12 cellular contexts compared by ENCODE assay signal in genomic region chr15:59268199-59268979, GRCh38.
A peak's percentile ranks its signal among the peaks of the same experiment; 100 is the strongest.
DNase-seq lines count a peak whose midpoint lies in the region; ATAC-seq and TF ChIP-seq lines count a peak whose summit lies in the region.
"Had no signal": no experiment of that assay in that cellular context is flagged by ENCODE, and none has a peak within 500 bp of the region (broad histone marks: within the 10 kb centered on the region; RNA-seq: fewer than 3 reads in every experiment).

No MANE protein-coding gene starts in this region.

- TF ChIP-seq POLR2A in spleen (IDR thresholded peaks at IDR 0.05), result no peak

- H3K9me3 Mint-ChIP-seq in activated naive CD4-positive, alpha-beta T cell treated with anti-CD3 and anti-CD28 coated beads, Interleukin-2, amount 10 ng/mL, durations not matched to agents 7 days and 5 days, result no peaks in the 10 kb centered on the region
- H3K9me3 Mint-ChIP-seq in stimulated activated memory B cell treated with anti-CD40 and anti-IgM and Interleukin-4, amounts not matched to agents 10 μg/mL and 1 μg/mL and 100 μg/mL, for 72 hours, result no peaks in the 10 kb centered on the region

- TF ChIP-seq CTCF in RWPE1 (conservative IDR thresholded peaks at IDR 0.05; ENCODE audit: low read depth) (no peak), spleen (IDR thresholded peaks at IDR 0.05 in 8 of 11, conservative IDR thresholded peaks at IDR 0.05 in 3 of 11) (no peak)

- H3K4me3 ChIP-seq in spleen, result no peak overlapping the region
- H3K4me3 ChIP-seq: ovary had no signal

- POLR2A ChIA-PET in RWPE1 (lab: Yijun Ruan, JAX; ENCODE audit: low non-redundant PET), result no interaction called here

- H3K27ac ChIP-seq in RWPE1 (no peak overlapping the region), epithelial cell of prostate (peak overlapping the region; percentile 66), spleen (no peak overlapping the region)
- H3K27ac ChIP-seq: ovary had no signal

- H3K27ac Mint-ChIP-seq in activated naive CD4-positive, alpha-beta T cell treated with anti-CD3 and anti-CD28 coated beads, Interleukin-2, amount 10 ng/mL, durations not matched to agents 7 days and 5 days, result peak overlapping the region; percentile 9
- no peak overlapping the region for H3K27ac Mint-ChIP-seq in stimulated activated memory B cell treated with anti-CD40 and anti-IgM and Interleukin-4, amounts not matched to agents 10 μg/mL and 1 μg/mL and 100 μg/mL, for 72 hours

- 85 to 93% (median 87%) methylated on average over 7 of the region's 7 CpGs for WGBS in spleen, 5 donors

- no peaks in the 10 kb centered on the region for H3K27me3 ChIP-seq in spleen (replicated peaks in 1 of 7)
- H3K27me3 ChIP-seq: ovary had no signal

- ATAC-seq in stimulated activated memory B cell treated with anti-CD40 and anti-IgM and Interleukin-4, amounts not matched to agents 10 μg/mL and 1 μg/mL and 100 μg/mL, for 72 hours, result no peak

- no peaks in the 10 kb centered on the region for H3K9me3 ChIP-seq in spleen
- H3K9me3 ChIP-seq: ovary had no signal

- H3K4me3 Mint-ChIP-seq in activated naive CD4-positive, alpha-beta T cell treated with anti-CD3 and anti-CD28 coated beads, Interleukin-2, amount 10 ng/mL, durations not matched to agents 7 days and 5 days, result no peak overlapping the region
- H3K4me3 Mint-ChIP-seq in stimulated activated memory B cell treated with anti-CD40 and anti-IgM and Interleukin-4, amounts not matched to agents 10 μg/mL and 1 μg/mL and 100 μg/mL, for 72 hours, result no peak overlapping the region

- H3K36me3 ChIP-seq in spleen, result peaks cover 0 to 11% (median 0%) of the 10 kb centered on the region in 6 donors
- H3K36me3 ChIP-seq: ovary had no signal

- peaks cover 7% of the 10 kb centered on the region for H3K36me3 Mint-ChIP-seq in activated naive CD4-positive, alpha-beta T cell treated with anti-CD3 and anti-CD28 coated beads, Interleukin-2, amount 10 ng/mL, durations not matched to agents 7 days and 5 days
- H3K36me3 Mint-ChIP-seq in stimulated activated memory B cell treated with anti-CD40 and anti-IgM and Interleukin-4, amounts not matched to agents 10 μg/mL and 1 μg/mL and 100 μg/mL, for 72 hours, result peaks cover 13% of the 10 kb centered on the region

- CTCF ChIA-PET in activated naive CD4-positive, alpha-beta T cell treated with anti-CD3 and anti-CD28 coated beads, Interleukin-2, amount 10 ng/mL, durations not matched to agents 7 days and 5 days (lab: Charles Lee), result no interaction called here
- CTCF ChIA-PET in RWPE1 (lab: Yijun Ruan, JAX), result interaction anchor here (0.9 kb wide), 1 partner anchor 15 kb away, joined by 6 read pairs; no protein-coding TSS in a partner anchor

- DNase-seq in activated naive CD4-positive, alpha-beta T cell treated with anti-CD3 and anti-CD28 coated beads, Interleukin-2, amount 10 ng/mL, durations not matched to agents 7 days and 5 days, result no peak
- no peak for DNase-seq in activated naive CD4-positive, alpha-beta T cell treated with anti-CD3 and anti-CD28 coated beads, Interleukin-2, amount 50 U/mL, for 16 hours
- peak; percentile 46 for DNase-seq in RWPE1 (ENCODE audit: low spot score)
- peak; percentile 26 for DNase-seq in epithelial cell of prostate (ENCODE audit: low read depth, low spot score)
- DNase-seq in stromal cell of bone marrow (ENCODE audit: low read depth), result peak; percentile 10
- no peak for DNase-seq in NCI-H524 (lab: John Stamatoyannopoulos, UW)
- no peak for DNase-seq in spleen
- DNase-seq: activated CD8-positive, alpha-beta memory T cell treated with anti-CD3 and anti-CD28 coated beads, Interleukin-2, amount 50 U/mL, for 4 hours; NCI-H2029; ovary; stimulated activated CD4-positive, alpha-beta T cell treated with anti-CD3 and anti-CD28 coated beads, Interleukin-15, amount 100 ng/mL, for 24 hours had no signal

- no peaks in the 10 kb centered on the region for H3K4me1 ChIP-seq in spleen

- peaks cover 32% of the 10 kb centered on the region for H3K4me1 Mint-ChIP-seq in activated naive CD4-positive, alpha-beta T cell treated with anti-CD3 and anti-CD28 coated beads, Interleukin-2, amount 10 ng/mL, durations not matched to agents 7 days and 5 days
- peaks cover 13% of the 10 kb centered on the region for H3K4me1 Mint-ChIP-seq in stimulated activated memory B cell treated with anti-CD40 and anti-IgM and Interleukin-4, amounts not matched to agents 10 μg/mL and 1 μg/mL and 100 μg/mL, for 72 hours

- intact Hi-C loops in spleen (cut with DNase I; ENCODE audit: low total_unique reads), result no loop called here

- peaks cover 13% of the 10 kb centered on the region for H3K27me3 Mint-ChIP-seq in activated naive CD4-positive, alpha-beta T cell treated with anti-CD3 and anti-CD28 coated beads, Interleukin-2, amount 10 ng/mL, durations not matched to agents 7 days and 5 days
- H3K27me3 Mint-ChIP-seq in stimulated activated memory B cell treated with anti-CD40 and anti-IgM and Interleukin-4, amounts not matched to agents 10 μg/mL and 1 μg/mL and 100 μg/mL, for 72 hours, result no peaks in the 10 kb centered on the region

Comparison
In these comparisons a context has a peak if more than half of its experiments do, and no peak if none do; other contexts are left out.
1. DNase-seq: peak in RWPE1 (single experiment), epithelial cell of prostate (single experiment) and stromal cell of bone marrow (single experiment); none in activated naive CD4-positive, alpha-beta T cell treated with anti-CD3 and anti-CD28 coated beads, Interleukin-2, amount 10 ng/mL, durations not matched to agents 7 days and 5 days (single experiment), activated naive CD4-positive, alpha-beta T cell treated with anti-CD3 and anti-CD28 coated beads, Interleukin-2, amount 50 U/mL, for 16 hours (single experiment), NCI-H524 (0 of 2) and spleen (single experiment).